20 cellular contexts compared by ENCODE assay signal in genomic region chr17:80696456-80696855, GRCh38.
"Had no signal": no experiment of that assay in that cellular context is flagged by ENCODE, and none has a peak within 500 bp of the region (broad histone marks: within the 10 kb centered on the region; RNA-seq: fewer than 3 reads in every experiment).

No MANE protein-coding gene starts in this region.

- H3K27me3 Mint-ChIP-seq: activated CD4-positive, alpha-beta T cell treated with anti-CD3 and anti-CD28 coated beads, Interleukin-2, amount 10 ng/mL, durations not matched to agents 7 days and 5 days; stimulated activated memory B cell treated with anti-CD40 and anti-IgM and Interleukin-4, amounts not matched to agents 10 μg/mL and 1 μg/mL and 100 μg/mL, for 72 hours; T-cell had no signal

- FAIRE-seq: astrocyte, frontal cortex, keratinocyte had no signal

- H3K4me3 Mint-ChIP-seq: activated CD4-positive, alpha-beta T cell treated with anti-CD3 and anti-CD28 coated beads, Interleukin-2, amount 10 ng/mL, durations not matched to agents 7 days and 5 days; activated naive CD8-positive, alpha-beta T cell treated with anti-CD3 and anti-CD28 coated beads, Interleukin-2, amount 10 ng/mL, durations not matched to agents 7 days and 5 days; mesothelial cell of epicardium; stimulated activated memory B cell treated with anti-CD40 and anti-IgM and Interleukin-4, amounts not matched to agents 10 μg/mL and 1 μg/mL and 100 μg/mL, for 72 hours had no signal

- H3K36me3 ChIP-seq: cardiac muscle cell, colonic mucosa, esophagus squamous epithelium, heart right ventricle, neutrophil, right atrium auricular region, tibial nerve had no signal

- H3K27ac Mint-ChIP-seq: stimulated activated memory B cell treated with anti-CD40 and anti-IgM and Interleukin-4, amounts not matched to agents 10 μg/mL and 1 μg/mL and 100 μg/mL, for 72 hours had no signal

- DNase-seq: activated CD4-positive, alpha-beta T cell treated with anti-CD3 and anti-CD28 coated beads, Interleukin-2, amount 10 ng/mL, durations not matched to agents 7 days and 5 days; activated gamma-delta T cell treated with Interleukin-2 at 50 U/mL for 16 hours; activated naive CD8-positive, alpha-beta T cell treated with anti-CD3 and anti-CD28 coated beads, Interleukin-2, amount 10 ng/mL, durations not matched to agents 7 days and 5 days; activated T-cell treated with anti-CD3 and anti-CD28 coated beads, Interleukin-2, amount 50 U/mL, for 1 hour; colonic mucosa; esophagus squamous epithelium; heart right ventricle; posterior cingulate gyrus; T-cell; WERI-Rb-1 had no signal

- H3K27me3 ChIP-seq: cardiac muscle cell, colonic mucosa, esophagus squamous epithelium, heart right ventricle, neutrophil, right atrium auricular region, tibial nerve had no signal

- H3K4me3 ChIP-seq: cardiac muscle cell, colonic mucosa, esophagus squamous epithelium, heart right ventricle, right atrium auricular region, smooth muscle cell, tibial nerve had no signal

- H3K4me2 ChIP-seq: smooth muscle cell had no signal

- H3K9me3 ChIP-seq: colonic mucosa, esophagus squamous epithelium, heart right ventricle, neutrophil, right atrium auricular region, tibial nerve had no signal

- H3K27ac ChIP-seq: cardiac muscle cell, colonic mucosa, esophagus squamous epithelium, heart right ventricle, neutrophil, right atrium auricular region, tibial nerve, WERI-Rb-1 had no signal
